Comparison of ENCODE assay signal across 19 cellular contexts in genomic region chr20:61587910-61588309, GRCh38.
"Had no signal": no experiment of that assay in that cellular context is flagged by ENCODE, and none has a peak within 500 bp of the region (broad histone marks: within the 10 kb centered on the region; RNA-seq: fewer than 3 reads in every experiment).

No MANE protein-coding gene starts in this region.

- H3K36me3 Mint-ChIP-seq: activated CD4-positive, alpha-beta memory T cell treated with anti-CD3 and anti-CD28 coated beads for 36 hours; activated CD8-positive, alpha-beta memory T cell treated with anti-CD3 and anti-CD28 coated beads, Interleukin-2, amount 10 ng/mL, durations not matched to agents 7 days and 5 days; activated naive CD8-positive, alpha-beta T cell treated with anti-CD3 and anti-CD28 coated beads, Interleukin-2, amount 10 ng/mL, durations not matched to agents 7 days and 5 days; immature natural killer cell; stimulated activated memory B cell treated with anti-CD40 and anti-IgM and Interleukin-4, amounts not matched to agents 10 μg/mL and 1 μg/mL and 100 μg/mL, for 72 hours had no signal

- H3K4me3 ChIP-seq: heart right ventricle, pancreas, spleen, thoracic aorta, upper lobe of right lung had no signal

- H3K4me1 Mint-ChIP-seq: activated CD8-positive, alpha-beta memory T cell treated with anti-CD3 and anti-CD28 coated beads, Interleukin-2, amount 10 ng/mL, durations not matched to agents 7 days and 5 days; activated naive CD8-positive, alpha-beta T cell treated with anti-CD3 and anti-CD28 coated beads, Interleukin-2, amount 10 ng/mL, durations not matched to agents 7 days and 5 days; activated T-helper 17 cell treated with anti-CD3 and anti-CD28 coated beads, Interleukin-2, amount 50 U/mL, for 72 hours; immature natural killer cell; stimulated activated memory B cell treated with anti-CD40 and anti-IgM and Interleukin-4, amounts not matched to agents 10 μg/mL and 1 μg/mL and 100 μg/mL, for 72 hours; T-helper 17 cell had no signal

- ATAC-seq: activated CD8-positive, alpha-beta memory T cell treated with anti-CD3 and anti-CD28 coated beads, Interleukin-2, amount 10 ng/mL, durations not matched to agents 7 days and 5 days; activated T-helper 17 cell treated with anti-CD3 and anti-CD28 coated beads, Interleukin-2, amount 50 U/mL, for 72 hours; heart right ventricle; pancreas; stimulated activated memory B cell treated with anti-CD40 and anti-IgM and Interleukin-4, amounts not matched to agents 10 μg/mL and 1 μg/mL and 100 μg/mL, for 72 hours; T-helper 17 cell; upper lobe of right lung had no signal

- DNase-seq: activated CD4-positive, alpha-beta memory T cell treated with anti-CD3 and anti-CD28 coated beads for 36 hours; activated CD8-positive, alpha-beta memory T cell treated with anti-CD3 and anti-CD28 coated beads, Interleukin-2, amount 10 ng/mL, durations not matched to agents 7 days and 5 days; activated naive CD4-positive, alpha-beta T cell; activated naive CD8-positive, alpha-beta T cell treated with anti-CD3 and anti-CD28 coated beads, Interleukin-2, amount 10 ng/mL, durations not matched to agents 7 days and 5 days; cortex of kidney; effector CD4-positive, alpha-beta T cell; heart right ventricle; immature natural killer cell; midbrain; spleen; stimulated activated CD4-positive, alpha-beta T cell treated with anti-CD3 and anti-CD28 coated beads, Interleukin-4, amount 100 ng/mL, for 4 hours; T-helper 17 cell; upper lobe of right lung; WERI-Rb-1 had no signal

- H3K4me3 Mint-ChIP-seq: activated CD4-positive, alpha-beta memory T cell treated with anti-CD3 and anti-CD28 coated beads for 36 hours; activated CD8-positive, alpha-beta memory T cell treated with anti-CD3 and anti-CD28 coated beads, Interleukin-2, amount 10 ng/mL, durations not matched to agents 7 days and 5 days; activated naive CD8-positive, alpha-beta T cell treated with anti-CD3 and anti-CD28 coated beads, Interleukin-2, amount 10 ng/mL, durations not matched to agents 7 days and 5 days; activated T-helper 17 cell treated with anti-CD3 and anti-CD28 coated beads, Interleukin-2, amount 50 U/mL, for 72 hours; immature natural killer cell; stimulated activated memory B cell treated with anti-CD40 and anti-IgM and Interleukin-4, amounts not matched to agents 10 μg/mL and 1 μg/mL and 100 μg/mL, for 72 hours; T-helper 17 cell had no signal

- H3K27ac Mint-ChIP-seq: activated CD4-positive, alpha-beta memory T cell treated with anti-CD3 and anti-CD28 coated beads for 36 hours; activated CD8-positive, alpha-beta memory T cell treated with anti-CD3 and anti-CD28 coated beads, Interleukin-2, amount 10 ng/mL, durations not matched to agents 7 days and 5 days; activated naive CD8-positive, alpha-beta T cell treated with anti-CD3 and anti-CD28 coated beads, Interleukin-2, amount 10 ng/mL, durations not matched to agents 7 days and 5 days; activated T-helper 17 cell treated with anti-CD3 and anti-CD28 coated beads, Interleukin-2, amount 50 U/mL, for 72 hours; immature natural killer cell; stimulated activated memory B cell treated with anti-CD40 and anti-IgM and Interleukin-4, amounts not matched to agents 10 μg/mL and 1 μg/mL and 100 μg/mL, for 72 hours; T-helper 17 cell had no signal

- H3K4me1 ChIP-seq: spleen, upper lobe of right lung had no signal

- H3K27ac ChIP-seq: brain microvascular endothelial cell, heart right ventricle, pancreas, spleen, thoracic aorta, upper lobe of right lung, WERI-Rb-1 had no signal

- H3K9me3 ChIP-seq: pancreas, upper lobe of right lung had no signal

- H3K27me3 ChIP-seq: brain microvascular endothelial cell, upper lobe of right lung had no signal

- H3K27me3 Mint-ChIP-seq: activated naive CD8-positive, alpha-beta T cell treated with anti-CD3 and anti-CD28 coated beads, Interleukin-2, amount 10 ng/mL, durations not matched to agents 7 days and 5 days; stimulated activated memory B cell treated with anti-CD40 and anti-IgM and Interleukin-4, amounts not matched to agents 10 μg/mL and 1 μg/mL and 100 μg/mL, for 72 hours; T-helper 17 cell had no signal

- H3K36me3 ChIP-seq: brain microvascular endothelial cell, heart right ventricle, pancreas, spleen, thoracic aorta, upper lobe of right lung, WERI-Rb-1 had no signal
